Comparison of ENCODE assay signal across 20 cellular contexts in the genomic region with DNA sequence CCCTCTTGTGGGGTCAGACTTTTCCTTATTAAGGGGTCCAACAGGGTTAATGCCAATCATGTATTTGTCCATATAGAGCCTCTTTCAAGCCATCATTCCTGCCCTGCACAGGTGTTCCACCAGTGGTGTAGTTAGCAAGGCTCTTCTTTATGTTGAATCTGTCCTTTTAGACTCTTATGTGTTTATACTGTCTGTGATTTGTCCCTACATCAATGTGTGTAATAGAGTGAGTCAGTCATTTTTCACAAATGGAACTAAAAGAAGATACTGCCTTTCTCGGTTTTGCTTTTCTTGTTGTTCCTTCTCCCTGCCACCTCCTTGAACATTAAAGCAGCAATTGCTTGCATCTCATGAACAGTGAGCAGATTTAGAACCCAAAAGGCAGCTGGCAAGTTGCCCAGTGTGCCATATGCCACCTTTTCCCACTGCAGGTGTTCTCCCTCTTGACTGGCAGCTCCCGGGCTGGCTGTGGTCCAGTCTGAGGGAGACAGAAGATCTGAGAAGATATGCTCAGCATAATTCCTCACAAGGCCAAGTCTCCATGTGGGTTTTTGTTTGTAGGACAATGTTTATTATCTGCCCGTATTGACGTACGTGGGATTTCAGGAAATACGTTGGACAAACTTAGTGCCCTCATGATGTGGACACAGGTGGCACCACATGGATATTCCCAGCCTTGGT.
DNase-seq lines count a peak whose midpoint lies in the region; ATAC-seq, FAIRE-seq and TF ChIP-seq lines count a peak whose summit lies in the region.
"Had no signal": no experiment of that assay in that cellular context is flagged by ENCODE, and none has a peak within 500 bp of the region (broad histone marks: within the 10 kb centered on the region; RNA-seq: fewer than 3 reads in every experiment).

No MANE protein-coding gene starts in this region.

- 15 to 17% methylated on average over 6 of the region's 6 CpGs for WGBS in body of pancreas, 2 donors
- 62 to 81% (median 66%) methylated on average over 6 of the region's 6 CpGs for WGBS in stomach, 5 donors

- peaks cover 12% of the 10 kb centered on the region for H3K27me3 Mint-ChIP-seq in activated T-cell treated with anti-CD3 and anti-CD28 coated beads, Interleukin-2, amount 50 U/mL, for 72 hours (ENCODE audit: low read depth)
- H3K27me3 Mint-ChIP-seq: stimulated activated memory B cell treated with anti-CD40 and anti-IgM and Interleukin-4, amounts not matched to agents 10 μg/mL and 1 μg/mL and 100 μg/mL, for 72 hours had no signal

- H3K4me1 Mint-ChIP-seq in activated T-cell treated with anti-CD3 and anti-CD28 coated beads, Interleukin-2, amount 50 U/mL, for 72 hours (ENCODE audit: low read depth): no peaks in the 10 kb centered on the region
- H3K4me1 Mint-ChIP-seq: naive B cell; stimulated activated memory B cell treated with anti-CD40 and anti-IgM and Interleukin-4, amounts not matched to agents 10 μg/mL and 1 μg/mL and 100 μg/mL, for 72 hours had no signal

- intact Hi-C loops in body of pancreas (cut with DNase I) (no loop called here), stomach (cut with DNase I; ENCODE audit: low total_unique reads) (no loop called here), kidney (cut with DNase I) (no loop called here)

- no peak for TF ChIP-seq EP300 in stomach (IDR thresholded peaks at IDR 0.05)

- no peak overlapping the region for H3K4me3 Mint-ChIP-seq in activated T-cell treated with anti-CD3 and anti-CD28 coated beads, Interleukin-2, amount 50 U/mL, for 72 hours
- H3K4me3 Mint-ChIP-seq: CD8-positive, alpha-beta T cell; naive B cell; stimulated activated memory B cell treated with anti-CD40 and anti-IgM and Interleukin-4, amounts not matched to agents 10 μg/mL and 1 μg/mL and 100 μg/mL, for 72 hours had no signal

- H3K4me3 ChIP-seq in body of pancreas (no peak overlapping the region), stomach (no peak overlapping the region), kidney (ENCODE audit: low read length in 2 of 2) (no peak overlapping the region)
- H3K4me3 ChIP-seq: gastrocnemius medialis, lower lobe of right lung, PC-9, smooth muscle cell had no signal

- H3K36me3 ChIP-seq in body of pancreas (replicated peaks in 1 of 2; ENCODE audit: insufficient read depth in 1 of 2, low read depth in 2 of 2) (no peaks in the 10 kb centered on the region), stomach (no peaks in the 10 kb centered on the region), kidney (ENCODE audit: control insufficient read depth in 1 of 2, insufficient read depth in 2 of 2, low read length in 2 of 2) (no peaks in the 10 kb centered on the region)
- H3K36me3 ChIP-seq: gastrocnemius medialis, lower lobe of right lung had no signal

- FAIRE-seq in kidney (lab: Jason Lieb, UNC): no peak
- FAIRE-seq: endothelial cell of umbilical vein had no signal

- DNase-seq in COLO668 (lab: John Stamatoyannopoulos, UW; ENCODE audit: unreplicated experiment) (peak; percentile 54), NCI-H1092 (lab: John Stamatoyannopoulos, UW) (peak; percentile 79), NCI-H446 treated with DMSO at 0.1 percent for 48 hours (lab: John Stamatoyannopoulos, UW) (peak; percentile 17), body of pancreas (peak; percentile 84 to 94 (median 92)), stomach (no peak), GM10266 (ENCODE audit: extremely low spot score) (no peak), kidney (no peak)
- no peak for DNase-seq in activated T-cell treated with anti-CD3 and anti-CD28 coated beads, Interleukin-2, amount 50 U/mL, for 72 hours
- DNase-seq: gastrocnemius medialis, KBM-7, lower lobe of right lung, naive B cell, NCI-H146, PC-9, trophoblast cell had no signal

- TF ChIP-seq CTCF in body of pancreas (IDR thresholded peaks at IDR 0.05): no peak
- no peak for TF ChIP-seq CTCF in stomach (IDR thresholded peaks at IDR 0.05)
- no peak for TF ChIP-seq CTCF in GM10266 (IDR thresholded peaks at IDR 0.05; ENCODE audit: control insufficient read depth, insufficient read depth, low read depth, missing control alignments)
- no peak for TF ChIP-seq CTCF in kidney (IDR thresholded peaks at IDR 0.05; ENCODE audit: borderline replicate concordance, extremely low read depth, insufficient read depth)

- peak overlapping the region; percentile 28 to 61 (median 48) for H3K27ac ChIP-seq in body of pancreas
- no peak overlapping the region for H3K27ac ChIP-seq in stomach
- H3K27ac ChIP-seq in kidney (ENCODE audit: low read depth in 2 of 2, low read length in 2 of 2): no peak overlapping the region
- H3K27ac ChIP-seq: gastrocnemius medialis, lower lobe of right lung, parathyroid adenoma, PC-9 had no signal

- no peak for TF ChIP-seq POLR2A in body of pancreas (IDR thresholded peaks at IDR 0.05)
- TF ChIP-seq POLR2A in stomach (IDR thresholded peaks at IDR 0.05): no peak

- H3K9ac ChIP-seq in kidney (ENCODE audit: low read length in 2 of 2): no peak overlapping the region
- H3K9ac ChIP-seq: parathyroid adenoma had no signal

- H3K9me3 ChIP-seq in body of pancreas (no peaks in the 10 kb centered on the region), stomach (no peaks in the 10 kb centered on the region), kidney (ENCODE audit: control insufficient read depth in 1 of 2, low read length in 2 of 2) (no peaks in the 10 kb centered on the region)
- H3K9me3 ChIP-seq: gastrocnemius medialis, lower lobe of right lung had no signal

- peaks cover 19% of the 10 kb centered on the region for H3K4me1 ChIP-seq in body of pancreas
- no peaks in the 10 kb centered on the region for H3K4me1 ChIP-seq in stomach
- no peaks in the 10 kb centered on the region for H3K4me1 ChIP-seq in kidney (ENCODE audit: control insufficient read depth in 1 of 2, insufficient read depth in 1 of 2, low read depth in 1 of 2, low read length in 2 of 2)
- H3K4me1 ChIP-seq: gastrocnemius medialis, lower lobe of right lung, parathyroid adenoma had no signal

- no peak overlapping the region for H3K27ac Mint-ChIP-seq in activated T-cell treated with anti-CD3 and anti-CD28 coated beads, Interleukin-2, amount 50 U/mL, for 72 hours
- H3K27ac Mint-ChIP-seq: CD8-positive, alpha-beta T cell; naive B cell; stimulated activated memory B cell treated with anti-CD40 and anti-IgM and Interleukin-4, amounts not matched to agents 10 μg/mL and 1 μg/mL and 100 μg/mL, for 72 hours had no signal

- ATAC-seq in body of pancreas: peak; percentile 95
- no peak for ATAC-seq in activated T-cell treated with anti-CD3 and anti-CD28 coated beads, Interleukin-2, amount 50 U/mL, for 72 hours (replicated peaks in 1 of 2)
- ATAC-seq: CD8-positive, alpha-beta T cell; gastrocnemius medialis; lower lobe of right lung; stimulated activated memory B cell treated with anti-CD40 and anti-IgM and Interleukin-4, amounts not matched to agents 10 μg/mL and 1 μg/mL and 100 μg/mL, for 72 hours had no signal

- no peaks in the 10 kb centered on the region for H3K27me3 ChIP-seq in body of pancreas
- H3K27me3 ChIP-seq in stomach: peaks cover 0 to 6% (median 0%) of the 10 kb centered on the region in 3 donors
- H3K27me3 ChIP-seq: gastrocnemius medialis had no signal

- H3K36me3 Mint-ChIP-seq in activated T-cell treated with anti-CD3 and anti-CD28 coated beads, Interleukin-2, amount 50 U/mL, for 72 hours (ENCODE audit: insufficient read depth in 2 of 2): no peaks in the 10 kb centered on the region
- H3K36me3 Mint-ChIP-seq: CD8-positive, alpha-beta T cell; naive B cell; stimulated activated memory B cell treated with anti-CD40 and anti-IgM and Interleukin-4, amounts not matched to agents 10 μg/mL and 1 μg/mL and 100 μg/mL, for 72 hours had no signal

- H3K9me3 Mint-ChIP-seq in activated T-cell treated with anti-CD3 and anti-CD28 coated beads, Interleukin-2, amount 50 U/mL, for 72 hours: no peaks in the 10 kb centered on the region
- H3K9me3 Mint-ChIP-seq: CD8-positive, alpha-beta T cell; stimulated activated memory B cell treated with anti-CD40 and anti-IgM and Interleukin-4, amounts not matched to agents 10 μg/mL and 1 μg/mL and 100 μg/mL, for 72 hours had no signal

Comparison
In these comparisons a context has a peak if more than half of its experiments do, and no peak if none do; other contexts are left out.
1. DNase-seq: peak in COLO668 (single experiment), NCI-H1092 (single experiment), NCI-H446 treated with DMSO at 0.1 percent for 48 hours (single experiment) and body of pancreas (4 of 4); none in stomach (single experiment), GM10266 (single experiment), kidney (single experiment) and activated T-cell treated with anti-CD3 and anti-CD28 coated beads, Interleukin-2, amount 50 U/mL, for 72 hours (0 of 2).
2. H3K27ac ChIP-seq: peak in body of pancreas (4 of 4); none in stomach (0 of 5) and kidney (0 of 2).